16 cellular contexts compared by ENCODE assay signal in the genomic region with DNA sequence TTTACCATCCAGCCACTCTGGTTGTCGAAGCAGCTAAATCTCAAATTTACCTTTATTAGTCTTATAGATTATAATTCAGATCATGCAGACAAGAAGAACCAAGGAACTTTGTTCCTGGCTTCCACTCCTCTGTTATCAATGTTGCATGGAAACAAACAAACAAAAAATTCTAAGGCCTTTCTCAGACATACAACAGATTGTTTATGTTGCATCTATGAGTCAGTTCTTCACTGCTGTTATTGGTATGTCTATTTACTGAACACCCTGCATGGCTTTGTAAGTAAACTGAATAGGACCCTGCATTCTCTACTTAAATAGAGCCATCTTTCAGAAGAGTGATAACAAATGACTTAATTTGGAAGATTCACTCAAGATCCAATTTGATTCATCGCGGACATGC. TPM values are rescaled to one million over a fixed set of nuclear protein-coding genes. Genes with fewer than 3 reads are reported as not detected.
DNase-seq lines count a peak whose midpoint lies in the region; ATAC-seq and TF ChIP-seq lines count a peak whose summit lies in the region.
"Had no signal": no experiment of that assay in that cellular context is flagged by ENCODE, and none has a peak within 500 bp of the region (broad histone marks: within the 10 kb centered on the region; RNA-seq: fewer than 3 reads in every experiment).

No MANE protein-coding gene starts in this region.

- H3K9me3 Mint-ChIP-seq in H9, result no peaks in the 10 kb centered on the region
- H3K9me3 Mint-ChIP-seq: naive B cell had no signal

- H2AK5ac ChIP-seq in mesenchymal stem cell (ENCODE audit: low read length, severe bottlenecking) (no peak overlapping the region), H9 (ENCODE audit: insufficient read length, low read length) (no peak overlapping the region)

- H2BK15ac ChIP-seq in mesenchymal stem cell (ENCODE audit: low read depth, poor library complexity, severe bottlenecking) (no peak overlapping the region), H9 (ENCODE audit: low read depth, low read length) (no peak overlapping the region)

- no peak overlapping the region for H3T11ph ChIP-seq in H9 (ENCODE audit: low read length)

- H3K36me3 ChIP-seq in BLaER1 (no peaks in the 10 kb centered on the region), DOHH2 (ENCODE audit: control insufficient read depth, low read length) (peaks cover 16% of the 10 kb centered on the region), mesenchymal stem cell (ENCODE audit: control insufficient read depth in 1 of 2, insufficient read depth in 2 of 2, low read depth in 1 of 2, low read length in 2 of 2) (no peaks in the 10 kb centered on the region), WERI-Rb-1 (no peaks in the 10 kb centered on the region)
- H3K36me3 ChIP-seq: suprapubic skin had no signal

- no peak overlapping the region for H2AFZ ChIP-seq in mesenchymal stem cell (ENCODE audit: low read depth, low read length)
- no peak overlapping the region for H2AFZ ChIP-seq in H9 (ENCODE audit: low read length)

- H4K20me1 ChIP-seq in BLaER1 (peaks cover 5% of the 10 kb centered on the region; the same call in 1 of the 2 replicates), DOHH2 (ENCODE audit: control insufficient read depth, insufficient read depth, low read depth, low read length) (peaks cover 5% of the 10 kb centered on the region; the same call in 1 of the 2 replicates), H9 (ENCODE audit: control insufficient read depth, insufficient read depth, insufficient read length) (no peaks in the 10 kb centered on the region)

- H2BK12ac ChIP-seq in mesenchymal stem cell (ENCODE audit: low read length in 2 of 2) (no peak overlapping the region), H9 (ENCODE audit: insufficient read length, low read depth, low read length) (no peak overlapping the region)

- H3K23me2 ChIP-seq in H9 (ENCODE audit: insufficient read length, low read depth, low read length, poor library complexity, severe bottlenecking), result peaks cover 11% of the 10 kb centered on the region

- no peak overlapping the region for H3K4ac ChIP-seq in mesenchymal stem cell (ENCODE audit: low read depth in 1 of 2, low read length in 2 of 2)
- H3K4ac ChIP-seq in H9 (ENCODE audit: low read depth, low read length), result no peak overlapping the region

- peak; percentile 89 for DNase-seq in mesenchymal stem cell
- no peak for DNase-seq in H9
- no peak for DNase-seq in NCI-H345 (lab: John Stamatoyannopoulos, UW)
- DNase-seq in WERI-Rb-1, result no peak
- DNase-seq: activated CD8-positive, alpha-beta memory T cell treated with anti-CD3 and anti-CD28 coated beads, Interleukin-2, amount 50 U/mL, for 4 hours; anterior cingulate cortex; DMS79 treated with DMSO at 0.1 percent for 48 hours; naive B cell; NCI-H446 treated with DMSO at 0.1 percent for 48 hours; OCI-M1 had no signal

- no peak overlapping the region for H2BK120ac ChIP-seq in mesenchymal stem cell (ENCODE audit: low read depth, low read length)
- no peak overlapping the region for H2BK120ac ChIP-seq in H9 (ENCODE audit: low read depth, low read length, poor library complexity, severe bottlenecking)

- no peaks in the 10 kb centered on the region for H3K9me2 ChIP-seq in DOHH2 (replicated peaks; ENCODE audit: control insufficient read depth, low read length)
- H3K9me2 ChIP-seq: SK-N-SH had no signal

- H3K4me2 ChIP-seq in BLaER1 (peak overlapping the region; percentile 95; the same call in 1 of the 2 replicates), DOHH2 (ENCODE audit: low read length) (peak overlapping the region; percentile 85), mesenchymal stem cell (ENCODE audit: low read length, poor library complexity, severe bottlenecking) (no peak overlapping the region), H9 (ENCODE audit: insufficient read depth, insufficient read length, low read length) (no peak overlapping the region)

- H3K4me1 ChIP-seq in BLaER1, result peaks cover 18% of the 10 kb centered on the region
- peaks cover 74% of the 10 kb centered on the region for H3K4me1 ChIP-seq in DOHH2 (ENCODE audit: control insufficient read depth, low read length)
- H3K4me1 ChIP-seq in mesenchymal stem cell (ENCODE audit: control insufficient read depth, insufficient read depth, low read depth, low read length), result peaks cover 11% of the 10 kb centered on the region
- H3K4me1 ChIP-seq in H9 (ENCODE audit: insufficient read depth, low read length), result no peaks in the 10 kb centered on the region

- ATAC-seq in HG03432 (IDR thresholded peaks at IDR 0.05; ENCODE audit: unreplicated experiment), result no peak

- H3K27ac Mint-ChIP-seq in H9, result no peak overlapping the region

- peaks cover 46% of the 10 kb centered on the region for H3K27me3 ChIP-seq in BLaER1
- H3K27me3 ChIP-seq in DOHH2 (ENCODE audit: control insufficient read depth, low read length), result no peaks in the 10 kb centered on the region
- H3K27me3 ChIP-seq in mesenchymal stem cell (ENCODE audit: control insufficient read depth in 1 of 2, insufficient read depth in 1 of 2, low read length in 2 of 2), result peaks cover 0 to 10% of the 10 kb centered on the region in 2 experiments
- H3K27me3 ChIP-seq in H9 (ENCODE audit: insufficient read depth, low read length), result peaks cover 8% of the 10 kb centered on the region; the same call in 1 of the 2 replicates
- H3K27me3 ChIP-seq in WERI-Rb-1 (ENCODE audit: insufficient read depth, low read depth, severe bottlenecking), result peaks cover 18% of the 10 kb centered on the region

- H3K36me3 Mint-ChIP-seq in H9 (ENCODE audit: insufficient read depth in 1 of 3, low read depth in 3 of 3), result no peaks in the 10 kb centered on the region

- H4K5ac ChIP-seq in H9 (ENCODE audit: insufficient read length, low read depth, low read length), result no peak overlapping the region

- no peak overlapping the region for H3K56ac ChIP-seq in H9 (ENCODE audit: insufficient read length, low read depth, low read length)

- H3K18ac ChIP-seq in mesenchymal stem cell (ENCODE audit: low read depth in 1 of 2, low read length in 2 of 2) (no peak overlapping the region), H9 (ENCODE audit: insufficient read length, low read depth, low read length) (no peak overlapping the region)

- H3K4me3 Mint-ChIP-seq in H9, result no peak overlapping the region

- TF ChIP-seq CTCF in DOHH2 (IDR thresholded peaks at IDR 0.05; ENCODE audit: low read depth, low read length, poor library complexity, severe bottlenecking) (no peak), VCaP (conservative IDR thresholded peaks at IDR 0.05) (no peak), H9 (conservative IDR thresholded peaks at IDR 0.05) (no peak), WERI-Rb-1 (IDR thresholded peaks at IDR 0.05; ENCODE audit: low read depth, low read length) (no peak)

- H4K91ac ChIP-seq in mesenchymal stem cell (ENCODE audit: low read length) (no peak overlapping the region), H9 (ENCODE audit: insufficient read length, low read depth, low read length) (no peak overlapping the region)

- H3K79me1 ChIP-seq in mesenchymal stem cell (replicated peaks; ENCODE audit: low read length, poor library complexity, severe bottlenecking) (peaks cover 4% of the 10 kb centered on the region), H9 (ENCODE audit: insufficient read depth, low read depth, low read length, poor library complexity, severe bottlenecking) (no peaks in the 10 kb centered on the region)

- H3K14ac ChIP-seq in mesenchymal stem cell (ENCODE audit: low read length in 2 of 2) (no peak overlapping the region), H9 (ENCODE audit: insufficient read depth, low read length) (no peak overlapping the region)

- H3K23ac ChIP-seq in mesenchymal stem cell (ENCODE audit: low read length in 2 of 2), result no peak overlapping the region
- H3K23ac ChIP-seq in H9 (ENCODE audit: insufficient read length, low read depth, low read length), result no peak overlapping the region

- no peak overlapping the region for H3K27ac ChIP-seq in BLaER1
- H3K27ac ChIP-seq in DOHH2 (ENCODE audit: low read depth, low read length), result no peak overlapping the region
- peak overlapping the region; percentile 85; the same call in 1 of the 2 replicates for H3K27ac ChIP-seq in VCaP
- H3K27ac ChIP-seq in mesenchymal stem cell (ENCODE audit: low read length, poor library complexity, severe bottlenecking), result no peak overlapping the region
- H3K27ac ChIP-seq in H9 (ENCODE audit: insufficient read length, low read depth, low read length), result no peak overlapping the region
- no peak overlapping the region for H3K27ac ChIP-seq in WERI-Rb-1
- H3K27ac ChIP-seq: suprapubic skin had no signal

- no peaks in the 10 kb centered on the region for H3K9me3 ChIP-seq in BLaER1
- H3K9me3 ChIP-seq in DOHH2 (ENCODE audit: control insufficient read depth, insufficient read depth, low read length), result no peaks in the 10 kb centered on the region
- no peaks in the 10 kb centered on the region for H3K9me3 ChIP-seq in mesenchymal stem cell (ENCODE audit: control insufficient read depth, low read length)
- H3K9me3 ChIP-seq in H9 (ENCODE audit: control insufficient read depth, low read depth, low read length), result no peaks in the 10 kb centered on the region
- H3K9me3 ChIP-seq in WERI-Rb-1 (ENCODE audit: severe bottlenecking), result no peaks in the 10 kb centered on the region
- H3K9me3 ChIP-seq: SK-N-SH, suprapubic skin had no signal

- H3F3A ChIP-seq in DOHH2 (ENCODE audit: control insufficient read depth, insufficient read depth), result peaks cover 25% of the 10 kb centered on the region

- H2BK5ac ChIP-seq in mesenchymal stem cell (ENCODE audit: low read depth, low read length, poor library complexity, severe bottlenecking), result no peak overlapping the region
- no peak overlapping the region for H2BK5ac ChIP-seq in H9 (ENCODE audit: insufficient read length, low read length)

- peaks cover 76% of the 10 kb centered on the region for H3K79me2 ChIP-seq in DOHH2 (ENCODE audit: control insufficient read depth, low read length)
- H3K79me2 ChIP-seq in H9 (ENCODE audit: insufficient read depth, low read length), result no peaks in the 10 kb centered on the region

- H3K4me1 Mint-ChIP-seq in H9, result peaks cover 10 to 11% of the 10 kb centered on the region in 2 experiments

- no peak overlapping the region for H4K8ac ChIP-seq in mesenchymal stem cell (ENCODE audit: low read length)
- H4K8ac ChIP-seq in H9 (replicated peaks; ENCODE audit: insufficient read length, low read depth, low read length), result no peak overlapping the region

- H3K9ac ChIP-seq in BLaER1, result no peak overlapping the region
- no peak overlapping the region for H3K9ac ChIP-seq in mesenchymal stem cell (ENCODE audit: low read length)
- no peak overlapping the region for H3K9ac ChIP-seq in H9 (ENCODE audit: extremely low read depth, insufficient read length, low read length)
- H3K9ac ChIP-seq: SK-N-SH had no signal

- H2BK20ac ChIP-seq in H9 (ENCODE audit: low read depth, low read length, poor library complexity, severe bottlenecking), result no peak overlapping the region

- H3K27me3 Mint-ChIP-seq in H9 (ENCODE audit: low read depth), result peaks cover 61% of the 10 kb centered on the region
- H3K27me3 Mint-ChIP-seq: naive B cell had no signal

- WGBS in mesenchymal stem cell, result 90% methylated on average over 3 of the region's 3 CpGs
- WGBS in H9 (ENCODE audit: extremely low coverage, insufficient read length, low lambda C conversion rate), result no CpG with 5 or more reads among the region's 3 CpGs

- no peak overlapping the region for H3K4me3 ChIP-seq in BLaER1
- peak overlapping the region; percentile 86 for H3K4me3 ChIP-seq in DOHH2 (ENCODE audit: low read length)
- H3K4me3 ChIP-seq in mesenchymal stem cell (ENCODE audit: insufficient read depth in 1 of 2, low read depth in 1 of 2, low read length in 2 of 2), result no peak overlapping the region
- no peak overlapping the region for H3K4me3 ChIP-seq in WERI-Rb-1 (ENCODE audit: low read depth, low read length)
- H3K4me3 ChIP-seq: suprapubic skin had no signal

RNA-seq across cellular contexts. Expression of a gene that starts 1.6 kb away (rescaled TPM):
- 2.4 TPM for polyA plus RNA-seq in mesenchymal stem cell (2013, experiment 1 of 2)
- polyA plus RNA-seq in mesenchymal stem cell (2013, experiment 2 of 2), result 2.8 TPM
- total RNA-seq in H9 (2021), result 1.8 and 1.9 TPM in 2 replicates

Comparison
In these comparisons a context has a peak if more than half of its experiments do, and no peak if none do; other contexts are left out.
1. H3K4me2 ChIP-seq: peak in BLaER1 (single experiment) and DOHH2 (single experiment); none in mesenchymal stem cell (single experiment) and H9 (single experiment).